Comparison of ENCODE assay signal across 9 cellular contexts in the genomic region with DNA sequence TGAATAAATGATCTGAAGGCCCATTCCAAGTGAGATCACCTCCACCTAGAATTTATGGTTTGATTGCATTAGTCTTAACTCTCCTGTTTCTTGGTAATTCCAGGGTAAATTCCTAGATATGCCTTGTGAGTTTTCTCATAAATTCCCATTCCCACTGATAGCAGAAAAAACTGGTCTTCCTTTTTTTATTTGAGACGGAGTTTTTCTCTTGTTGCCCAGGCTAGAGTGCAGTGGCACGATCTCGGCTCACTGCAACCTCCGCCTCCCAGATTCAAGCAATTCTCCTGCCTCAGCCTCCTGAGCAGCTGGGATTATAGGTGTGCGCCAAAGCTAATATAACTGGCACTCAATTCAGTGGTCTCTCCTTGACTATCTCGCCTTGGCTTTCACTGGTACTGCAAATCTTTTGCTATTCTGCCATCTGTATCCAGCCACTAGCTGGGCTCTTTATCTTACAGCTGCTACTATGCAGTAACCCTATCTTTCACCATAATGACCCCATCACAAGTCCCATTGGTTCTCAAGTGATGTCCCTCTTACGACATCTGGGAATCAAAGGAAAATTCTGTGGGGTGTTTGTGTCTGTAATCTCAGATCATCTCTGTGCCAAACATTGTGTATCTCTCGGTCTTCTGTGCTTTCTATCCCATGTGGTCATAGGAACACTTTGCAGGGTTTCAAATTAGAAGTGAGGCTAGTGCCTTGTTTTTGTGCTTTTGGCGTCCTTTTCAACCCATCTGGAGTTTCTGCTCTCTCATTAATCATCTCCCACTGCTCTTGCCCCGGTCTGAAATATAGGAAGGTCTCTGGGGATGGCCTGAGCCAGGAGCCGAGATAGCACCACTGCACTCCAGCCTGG. TPM values are rescaled to one million over a fixed set of nuclear protein-coding genes. Genes with fewer than 3 reads are reported as not detected.
DNase-seq lines count a peak whose midpoint lies in the region; ATAC-seq and TF ChIP-seq lines count a peak whose summit lies in the region.
"Had no signal": no experiment of that assay in that cellular context is flagged by ENCODE, and none has a peak within 500 bp of the region (broad histone marks: within the 10 kb centered on the region; RNA-seq: fewer than 3 reads in every experiment).

No MANE protein-coding gene starts in this region.

- ATAC-seq in Right ventricle myocardium inferior (peak; percentile 72), RWPE2 (ENCODE audit: low read depth) (peak; percentile 33), gastroesophageal sphincter (peak; percentile 40), GM18909 (IDR thresholded peaks at IDR 0.05; ENCODE audit: poor library complexity, unreplicated experiment) (no peak)

- no peaks in the 10 kb centered on the region for H3K27me3 ChIP-seq in left ventricle myocardium inferior (ENCODE audit: low read depth)
- no peaks in the 10 kb centered on the region for H3K27me3 ChIP-seq in RWPE2 (ENCODE audit: insufficient read depth, poor library complexity, severe bottlenecking)
- H3K27me3 ChIP-seq in gastroesophageal sphincter, result no peaks in the 10 kb centered on the region
- H3K27me3 ChIP-seq: ascending aorta had no signal

- TF ChIP-seq CTCF in left ventricle myocardium inferior (IDR thresholded peaks at IDR 0.05; ENCODE audit: borderline replicate concordance) (no peak), RWPE2 (IDR thresholded peaks at IDR 0.05; ENCODE audit: poor library complexity, severe bottlenecking) (no peak), gastroesophageal sphincter (IDR thresholded peaks at IDR 0.05) (no peak), GM10266 (IDR thresholded peaks at IDR 0.05; ENCODE audit: control insufficient read depth, insufficient read depth, low read depth, missing control alignments) (no peak)

- no peak overlapping the region for H3K4me3 ChIP-seq in left ventricle myocardium inferior
- H3K4me3 ChIP-seq in RWPE2 (ENCODE audit: severe bottlenecking), result no peak overlapping the region
- no peak overlapping the region for H3K4me3 ChIP-seq in gastroesophageal sphincter
- H3K4me3 ChIP-seq: ascending aorta had no signal

- intact Hi-C loops in Right ventricle myocardium inferior (cut with DNase I), result no loop called here
- intact Hi-C loops in left ventricle myocardium inferior (cut with micrococcal nuclease), result no loop called here

- TF ChIP-seq EP300 in gastroesophageal sphincter (IDR thresholded peaks at IDR 0.05), result no peak

- DNase-seq in Right ventricle myocardium inferior (ENCODE audit: missing footprints) (no peak), left ventricle myocardium inferior (no peak), RWPE2 (ENCODE audit: low spot score) (no peak), hepatic stellate cell (ENCODE audit: low spot score) (no peak), NCI-H187 (lab: John Stamatoyannopoulos, UW) (no peak), GM10266 (ENCODE audit: extremely low spot score) (no peak)

- WGBS in gastroesophageal sphincter (ENCODE audit: low coverage in 1 of 2), 2 donors, result 48 to 65% methylated on average over 10 of the region's 11 CpGs

- H3K27ac ChIP-seq in left ventricle myocardium inferior (replicated peaks) (no peak overlapping the region), RWPE2 (ENCODE audit: poor library complexity, severe bottlenecking) (peak overlapping the region; percentile 29), gastroesophageal sphincter (peak overlapping the region in 1 of 4 donors; percentile 45)
- H3K27ac ChIP-seq: ascending aorta had no signal

- TF ChIP-seq POLR2A in gastroesophageal sphincter (IDR thresholded peaks at IDR 0.05), result no peak

- H3K36me3 ChIP-seq in left ventricle myocardium inferior (peaks cover 44% of the 10 kb centered on the region), RWPE2 (ENCODE audit: low read depth) (peaks cover 43% of the 10 kb centered on the region), gastroesophageal sphincter (peaks cover 17 to 48% of the 10 kb centered on the region in 2 donors)

- peaks cover 9% of the 10 kb centered on the region for H3K4me1 ChIP-seq in left ventricle myocardium inferior
- H3K4me1 ChIP-seq in RWPE2 (ENCODE audit: insufficient read depth, poor library complexity, severe bottlenecking), result peaks cover 12% of the 10 kb centered on the region
- H3K4me1 ChIP-seq in gastroesophageal sphincter, result peaks cover 0 to 6% (median 0%) of the 10 kb centered on the region in 3 donors

- H3K9me3 ChIP-seq in left ventricle myocardium inferior (replicated peaks), result no peaks in the 10 kb centered on the region
- H3K9me3 ChIP-seq in RWPE2 (ENCODE audit: severe bottlenecking), result no peaks in the 10 kb centered on the region
- H3K9me3 ChIP-seq in gastroesophageal sphincter, result no peaks in the 10 kb centered on the region
- H3K9me3 ChIP-seq: ascending aorta had no signal

RNA-seq across cellular contexts. Expression of gene HNRNPK, which starts 14.4 kb away (rescaled TPM):
- total RNA-seq in Right ventricle myocardium inferior (277 TPM), left ventricle myocardium inferior (261 TPM), gastroesophageal sphincter (100 to 1,000 TPM; 493 to 609 (median 561) TPM)

RNA-seq across cellular contexts. Expression of gene RMI1, which starts 15.0 kb away (rescaled TPM):
- total RNA-seq in Right ventricle myocardium inferior (7.3 TPM), left ventricle myocardium inferior (5.2 TPM), gastroesophageal sphincter (10 to 100 TPM in 1 of 4 donors, 1 to 10 TPM in 3; 2.8 to 17.6 (median 4.5) TPM)

RNA-seq across cellular contexts. Expression of gene KIF27, which starts 44.3 kb away (rescaled TPM):
- 3.4 TPM for total RNA-seq in Right ventricle myocardium inferior
- total RNA-seq in left ventricle myocardium inferior, result 4.1 TPM
- total RNA-seq in gastroesophageal sphincter, result 1 to 10 TPM; 3.9 to 6.9 (median 5.6) TPM
